In the genomic region with DNA sequence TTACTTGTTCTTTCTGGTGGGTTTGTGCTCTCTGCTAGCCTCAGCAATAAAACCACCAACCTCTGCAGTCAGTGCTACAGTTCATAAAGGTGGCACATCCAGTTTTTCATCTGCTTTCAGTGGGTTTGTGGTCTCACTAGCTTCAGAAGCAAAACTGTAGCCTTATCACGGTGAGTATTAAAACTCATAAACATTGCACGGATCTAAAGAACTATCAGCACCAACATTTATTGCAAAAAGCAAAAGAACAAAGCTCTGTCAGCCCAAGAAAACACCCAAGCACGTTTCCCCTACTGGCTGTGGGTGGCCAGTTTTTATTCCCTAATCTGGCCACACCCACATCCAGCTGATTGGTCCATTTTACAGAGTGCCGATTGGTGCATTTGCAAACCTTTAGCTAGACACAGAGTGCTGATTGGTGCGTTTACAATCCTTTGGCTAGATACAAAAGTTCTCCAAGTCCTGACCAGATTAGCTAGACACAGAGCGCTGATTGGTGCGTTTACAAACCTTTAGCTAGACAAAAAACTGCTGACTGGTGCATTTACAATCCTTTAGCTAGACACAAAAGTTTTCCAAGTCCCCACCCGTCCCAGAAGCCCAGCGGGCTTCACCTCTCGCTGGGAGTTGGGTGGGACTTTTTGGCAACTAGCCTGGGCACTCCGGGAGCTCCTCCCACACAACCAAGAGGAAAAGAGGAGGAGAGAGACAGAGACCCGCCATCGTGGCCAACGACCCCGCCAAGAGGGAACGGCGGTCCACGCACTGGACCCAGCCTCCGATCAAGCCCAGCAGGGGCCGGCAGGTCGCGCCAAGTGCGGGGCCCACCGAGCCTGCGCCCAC, we compare ENCODE assay signal across 8 cellular contexts. TPM values are rescaled to one million over a fixed set of nuclear protein-coding genes. Genes with fewer than 3 reads are reported as not detected.
A peak's percentile ranks its signal among the peaks of the same experiment; 100 is the strongest.
DNase-seq lines count a peak whose midpoint lies in the region; ATAC-seq, FAIRE-seq and TF ChIP-seq lines count a peak whose summit lies in the region.

No MANE protein-coding gene starts in this region.

- peak overlapping the region; percentile 36 for H3K4me3 ChIP-seq in HAP-1
- H3K4me3 ChIP-seq in pancreas, result peak overlapping the region; percentile 47 to 57 (median 48)

- H3K4me3 Mint-ChIP-seq in T-helper 1 cell treated with Interleukin-12 subunit alpha and Interleukin-12 subunit beta and Interleukin-4 antibody, amounts not matched to agents 30 μg/mL and 1 μg/mL, for 36 hours, result peak overlapping the region; percentile 80

- H3K4me1 ChIP-seq in HAP-1 (peaks cover 21% of the 10 kb centered on the region), pancreas (peaks cover 0 to 10% (median 7%) of the 10 kb centered on the region in 3 donors)

- peaks cover 14% of the 10 kb centered on the region for H3K9me3 Mint-ChIP-seq in T-helper 1 cell treated with Interleukin-12 subunit alpha and Interleukin-12 subunit beta and Interleukin-4 antibody, amounts not matched to agents 30 μg/mL and 1 μg/mL, for 36 hours

- in situ Hi-C loops in HAP-1 (cut with MboI; ENCODE audit: low sequenced_read_pairs), result no loop called here

- DNase-seq in HAP-1 (ENCODE audit: low spot score in 2 of 2) (peak; percentile 22 to 73), pancreas (peak in 3 of 6 donors; percentile 22 to 35 (median 25)), occipital lobe (lab: John Stamatoyannopoulos, UW) (no peak), NCI-H524 treated with DMSO at 0.1 percent for 48 hours (lab: John Stamatoyannopoulos, UW) (no peak), NCI-H345 (lab: John Stamatoyannopoulos, UW) (no peak), NCI-H1694 (lab: John Stamatoyannopoulos, UW) (no peak)
- peak; percentile 39 for DNase-seq in effector CD8-positive, alpha-beta T cell (lab: John Stamatoyannopoulos, UW)

- FAIRE-seq in pancreas (lab: Jason Lieb, UNC), result no peak

- no peaks in the 10 kb centered on the region for H3K27me3 ChIP-seq in HAP-1 (ENCODE audit: low read depth)
- no peaks in the 10 kb centered on the region for H3K27me3 ChIP-seq in pancreas

- H3K9me3 ChIP-seq in HAP-1 (peaks cover 14% of the 10 kb centered on the region), pancreas (no peaks in the 10 kb centered on the region)

- WGBS in pancreas, 2 donors, result 42 to 44% methylated on average over 25 of the region's 25 CpGs

- TF ChIP-seq CTCF in pancreas (IDR thresholded peaks at IDR 0.05), result no peak

- H3K36me3 ChIP-seq in HAP-1 (replicated peaks), result no peaks in the 10 kb centered on the region; the same call in 1 of the 2 replicates
- no peaks in the 10 kb centered on the region for H3K36me3 ChIP-seq in pancreas

- peaks cover 40% of the 10 kb centered on the region for H3K4me1 Mint-ChIP-seq in T-helper 1 cell treated with Interleukin-12 subunit alpha and Interleukin-12 subunit beta and Interleukin-4 antibody, amounts not matched to agents 30 μg/mL and 1 μg/mL, for 36 hours (ENCODE audit: low read depth)

- no peaks in the 10 kb centered on the region for H3K27me3 Mint-ChIP-seq in T-helper 1 cell treated with Interleukin-12 subunit alpha and Interleukin-12 subunit beta and Interleukin-4 antibody, amounts not matched to agents 30 μg/mL and 1 μg/mL, for 36 hours (ENCODE audit: low read depth)

- peak overlapping the region; percentile 89 for H3K27ac Mint-ChIP-seq in T-helper 1 cell treated with Interleukin-12 subunit alpha and Interleukin-12 subunit beta and Interleukin-4 antibody, amounts not matched to agents 30 μg/mL and 1 μg/mL, for 36 hours

- intact Hi-C loops in pancreas (cut with DNase I), result no loop called here

- H3K27ac ChIP-seq in pancreas, result peak overlapping the region in 3 of 4 donors; percentile 63 to 82 (median 67)

- H3K36me3 Mint-ChIP-seq in T-helper 1 cell treated with Interleukin-12 subunit alpha and Interleukin-12 subunit beta and Interleukin-4 antibody, amounts not matched to agents 30 μg/mL and 1 μg/mL, for 36 hours (ENCODE audit: low read depth), result peaks cover 11% of the 10 kb centered on the region

- ATAC-seq in pancreas, result no peak

RNA-seq across cellular contexts. Expression of gene TMEM14C, which starts 3.3 kb away (rescaled TPM):
- total RNA-seq in pancreas (10 to 100 TPM; 25.4 to 54.9 (median 36.5) TPM), occipital lobe (34.2 TPM)
- polyA plus RNA-seq in pancreas, result 10 to 100 TPM; 54.5 to 79.0 TPM

RNA-seq across cellular contexts. Expression of gene PAK1IP1, which starts 24.8 kb away (rescaled TPM):
- total RNA-seq in pancreas (1 to 10 TPM; 2.4 to 7.3 (median 5.2) TPM), occipital lobe (22.1 TPM)
- polyA plus RNA-seq in pancreas, result 1 to 10 TPM; 3.4 to 6.6 TPM

RNA-seq across cellular contexts. Expression of gene C6orf52, which starts 25.2 kb away (rescaled TPM):
- total RNA-seq in pancreas (1 to 10 TPM in 2 of 6 donors, under 1 TPM in 4; 0.62 to 2.4 (median 0.95) TPM), occipital lobe (1.7 TPM)
- 1 to 10 TPM in 1 of 2 donors, under 1 TPM in 1; 0.80 to 2.7 TPM for polyA plus RNA-seq in pancreas

RNA-seq across cellular contexts. Expression of gene TMEM14B, which starts 28.0 kb away (rescaled TPM):
- total RNA-seq in pancreas (10 to 100 TPM; 25.9 to 39.0 (median 33.5) TPM), occipital lobe (48.8 TPM)
- polyA plus RNA-seq in pancreas, result 10 to 100 TPM; 37.0 to 52.1 TPM

Comparison
In these comparisons a context has a peak if more than half of its experiments do, and no peak if none do; other contexts are left out.
1. DNase-seq: peak in HAP-1 (2 of 2) and effector CD8-positive, alpha-beta T cell (single experiment); none in occipital lobe (single experiment), NCI-H524 treated with DMSO at 0.1 percent for 48 hours (single experiment), NCI-H345 (single experiment) and NCI-H1694 (single experiment).